7 cellular contexts compared by ENCODE assay signal in the genomic region with DNA sequence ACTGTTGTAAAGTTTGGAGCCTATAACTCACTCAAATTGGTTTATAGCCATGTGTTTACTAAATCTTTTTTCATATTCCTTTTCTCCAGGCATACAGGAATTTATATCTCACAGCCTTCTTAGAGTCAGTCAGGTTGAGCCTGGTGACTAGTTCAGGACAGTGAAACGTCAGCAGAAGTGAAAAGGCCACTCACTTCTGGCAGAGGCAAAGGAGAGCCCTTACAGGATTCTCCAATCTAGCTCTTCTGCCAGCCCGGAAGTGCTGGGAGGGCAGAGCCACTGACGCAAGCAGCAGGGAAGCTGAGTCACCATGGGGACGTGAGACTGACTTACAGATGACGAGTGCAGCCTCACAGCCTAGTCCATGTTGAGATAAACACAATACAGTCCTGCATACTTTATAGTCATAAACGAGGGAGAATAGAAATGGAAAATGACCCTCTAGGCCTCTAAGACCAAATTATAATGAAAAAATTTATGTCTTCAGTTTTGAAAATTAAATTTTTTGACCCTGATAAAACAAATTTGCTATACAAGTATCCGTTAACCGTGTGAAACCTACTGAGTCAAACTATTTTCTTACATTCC.
A peak's percentile ranks its signal among the peaks of the same experiment; 100 is the strongest.
DNase-seq lines count a peak whose midpoint lies in the region; ATAC-seq and FAIRE-seq lines count a peak whose summit lies in the region.

No MANE protein-coding gene starts in this region.

- FAIRE-seq in GM18507 (lab: Jason Lieb, UNC): peak; percentile 91

- peak; percentile 57 for ATAC-seq in HG03103 (IDR thresholded peaks at IDR 0.05; ENCODE audit: low read depth, unreplicated experiment)

- DNase-seq in GM18507 (ENCODE audit: extremely low spot score, insufficient read length, low read depth) (peak; percentile 73), NCI-H2227 treated with DMSO at 0.1 percent for 48 hours (lab: John Stamatoyannopoulos, UW) (peak; percentile 78), islet precursor cell (peak; percentile 98)
- peak; percentile 44 to 62 (median 52) for DNase-seq in activated CD4-positive, CD25-positive, alpha-beta regulatory T cell (lab: John Stamatoyannopoulos, UW)
- peak; percentile 80 for DNase-seq in central memory CD4-positive, alpha-beta T cell
- DNase-seq in stimulated activated CD4-positive, alpha-beta T cell treated with anti-CD3 and anti-CD28 coated beads, Interleukin-12 subunit alpha, Interleukin-12 subunit beta, amount 100 ng/mL, for 4 hours: peak; percentile 72

Comparison
In these comparisons a context has a peak if more than half of its experiments do, and no peak if none do; other contexts are left out.
1. Peak in every context shown above with its lines: DNase-seq and ATAC-seq.